ENCODE assay signal across 8 cellular contexts in the genomic region with DNA sequence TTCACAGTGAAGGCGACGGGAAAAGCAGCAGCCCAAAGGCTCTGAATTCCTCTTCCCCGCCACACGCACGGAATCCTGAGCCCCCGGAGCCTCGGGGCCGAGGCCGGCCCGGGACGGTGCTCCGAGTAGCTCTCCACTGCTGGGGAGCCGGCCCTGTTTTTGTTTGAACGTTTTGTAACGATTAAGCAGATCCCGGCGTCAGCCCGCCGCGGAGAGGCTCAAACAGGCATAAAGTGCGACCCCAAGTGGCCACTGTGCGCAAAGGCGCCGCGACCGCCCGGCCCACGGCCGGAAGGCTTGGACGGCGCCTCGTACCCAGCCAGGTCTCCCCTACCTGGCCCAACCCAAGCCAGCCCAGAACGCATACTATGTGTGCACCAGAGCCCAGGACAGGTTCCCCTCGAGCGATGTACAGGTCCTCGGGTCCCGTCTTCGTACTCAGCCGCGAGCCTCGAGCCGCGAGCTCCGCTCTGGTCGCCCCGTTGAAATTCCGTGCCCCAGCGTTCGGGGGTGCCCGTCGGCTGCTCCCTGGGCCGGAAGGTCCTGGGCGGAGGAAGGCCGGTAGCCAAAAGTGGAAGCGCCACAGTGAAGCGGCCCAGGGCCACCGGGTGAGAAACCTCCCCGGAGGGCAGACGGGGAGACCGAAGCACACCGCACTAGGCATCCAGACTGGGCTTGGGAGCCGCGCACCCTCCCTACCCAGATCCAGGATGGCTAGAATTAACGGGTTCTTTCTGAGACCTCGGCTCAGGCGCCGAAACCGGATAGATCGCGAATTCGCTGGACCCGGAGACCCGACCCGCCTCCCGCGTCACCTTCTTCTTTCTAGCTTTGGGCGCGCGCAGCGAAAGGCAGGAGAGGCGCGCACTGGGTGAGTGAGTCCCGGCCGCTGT. TPM values are rescaled to one million over a fixed set of nuclear protein-coding genes. Genes with fewer than 3 reads are reported as not detected.
DNase-seq lines count a peak whose midpoint lies in the region; ATAC-seq and TF ChIP-seq lines count a peak whose summit lies in the region.

No MANE protein-coding gene starts in this region.

- peaks cover 24% of the 10 kb centered on the region for H3K27me3 ChIP-seq in HCT116 (ENCODE audit: insufficient read depth, low read length)

- TF ChIP-seq RAD21 in HCT116 (IDR thresholded peaks at IDR 0.05; ENCODE audit: low read depth) = peak; percentile 85

- in situ Hi-C loops in G401 (cut with HindIII; ENCODE audit: low sequenced_read_pairs) = no loop called here

- H3K4me1 ChIP-seq in HCT116 (ENCODE audit: control insufficient read depth in 1 of 2, insufficient read depth in 2 of 2, low read length in 2 of 2) = peaks cover 3 to 17% of the 10 kb centered on the region in 2 experiments; a peak in 3 of 4 replicates

- ATAC-seq in HCT116 (peak; percentile 78), GM19023 (IDR thresholded peaks at IDR 0.05; ENCODE audit: unreplicated experiment) (no peak)

- H2AFZ ChIP-seq in HCT116 (ENCODE audit: low read depth, low read length, poor library complexity, severe bottlenecking) = peak overlapping the region; percentile 92

- 0 out of 2 replicates have a peak overlapping the region, but pooled peaks have one; percentile 20 for H3K9ac ChIP-seq in HCT116 (ENCODE audit: low read length)

- intact Hi-C loops in HCT116 (cut with micrococcal nuclease) = loop anchor here (1.0 to 10.0 kb wide), 4 partner anchors 424 to 1578 kb away; no protein-coding TSS in a partner anchor

- POLR2A ChIA-PET in HCT116 (lab: Charles Lee) = no interaction called here

- H3K27ac ChIP-seq in HCT116 (ENCODE audit: low read depth, low read length) = peak overlapping the region; percentile 26; the same call in 1 of the 2 replicates
- H3K27ac ChIP-seq in VCaP = peak overlapping the region; percentile 99

- CTCF ChIA-PET in HCT116 (lab: Charles Lee) = interaction anchor here (0.7 to 1.6 kb wide), 8 partner anchors 9 to 1579 kb away, joined by 3 to 7 read pairs (median 4); no protein-coding TSS in a partner anchor

- TF ChIP-seq POLR2A in HCT116 (IDR thresholded peaks at IDR 0.05; ENCODE audit: borderline replicate concordance, extremely low read depth, insufficient read depth, insufficient read length) = no peak

- RAD21 ChIA-PET in HCT116 (lab: Charles Lee; ENCODE audit: low non-redundant PET in 1 of 2, low total read pairs in 2 of 2, uncharacterized antibody in 2 of 2, unreplicated experiment in 2 of 2) = interaction anchor here in 1 of 2 experiments (0.7 kb wide), 1 partner anchor 22 kb away, joined by 3 read pairs; no protein-coding TSS in a partner anchor

- no peaks in the 10 kb centered on the region for H3K9me2 ChIP-seq in HCT116 (ENCODE audit: insufficient read depth)

- no peaks in the 10 kb centered on the region for H3K79me2 ChIP-seq in HCT116 (ENCODE audit: insufficient read depth, low read length)

- H3K9me3 ChIP-seq in HCT116 (ENCODE audit: control insufficient read depth in 1 of 2, insufficient read depth in 1 of 2, low read depth in 1 of 2, low read length in 2 of 2) = no peaks in the 10 kb centered on the region

- DNase-seq in G401 (ENCODE audit: low spot score) = peak; percentile 62
- peak; percentile 51 for DNase-seq in HCT116 (ENCODE audit: low read depth, low spot score)
- DNase-seq in NCI-H1694 (lab: John Stamatoyannopoulos, UW) = peak; percentile 66
- DNase-seq in central memory CD4-positive, alpha-beta T cell = peak; percentile 19
- DNase-seq in islet precursor cell = peak; percentile 94
- peak; percentile 87 for DNase-seq in smooth muscle cell of the brain vasculature (ENCODE audit: low read depth, low spot score)

- H3K4me3 ChIP-seq in HCT116 (replicated peaks in 1 of 2; ENCODE audit: low read depth in 1 of 2, low read length in 2 of 2) = peak overlapping the region; percentile 50 to 60

- no peaks in the 10 kb centered on the region for H4K20me1 ChIP-seq in HCT116 (ENCODE audit: insufficient read depth)

- BruUV-seq in HCT116 (replicated peaks; lab: Mats Ljungman, UMichigan) = no TSS peak

- TF ChIP-seq CTCF in HCT116 (IDR thresholded peaks at IDR 0.05 in 2 of 3, conservative IDR thresholded peaks at IDR 0.05 in 1 of 3; ENCODE audit: borderline replicate concordance in 1 of 3, insufficient read depth in 1 of 3, low read depth in 2 of 3, low read length in 2 of 3) (peak; percentile 64 to 88 (median 87)), VCaP (conservative IDR thresholded peaks at IDR 0.05) (peak; percentile 96)

- no peaks in the 10 kb centered on the region for H3K36me3 ChIP-seq in HCT116 (ENCODE audit: control insufficient read depth in 1 of 2, insufficient read depth in 2 of 2, low read length in 2 of 2)

- H3K4me2 ChIP-seq in HCT116 (ENCODE audit: low read length) = peak overlapping the region; percentile 99

TF ChIP-seq in HCT116, 20 proteins besides CTCF, POLR2A, EP300 and RAD21:
- no peak for TF ChIP-seq ZFX (IDR thresholded peaks at IDR 0.05)
- no peak for TF ChIP-seq TCF7L2 (IDR thresholded peaks at IDR 0.05; ENCODE audit: borderline replicate concordance, extremely low read depth, insufficient read depth, insufficient read length)
- TF ChIP-seq, protein P1, sequence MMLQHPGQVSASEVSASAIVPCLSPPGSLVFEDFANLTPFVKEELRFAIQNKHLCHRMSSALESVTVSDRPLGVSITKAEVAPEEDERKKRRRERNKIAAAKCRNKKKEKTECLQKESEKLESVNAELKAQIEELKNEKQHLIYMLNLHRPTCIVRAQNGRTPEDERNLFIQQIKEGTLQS (IDR thresholded peaks at IDR 0.05) = no peak
- TF ChIP-seq EGR1 (IDR thresholded peaks at IDR 0.05; ENCODE audit: low read depth) = no peak
- TF ChIP-seq ZNF274 (IDR thresholded peaks at IDR 0.05; ENCODE audit: low read depth, low read length) = no peak
- TF ChIP-seq JUND (IDR thresholded peaks at IDR 0.05) = no peak
- TF ChIP-seq, protein P2, sequence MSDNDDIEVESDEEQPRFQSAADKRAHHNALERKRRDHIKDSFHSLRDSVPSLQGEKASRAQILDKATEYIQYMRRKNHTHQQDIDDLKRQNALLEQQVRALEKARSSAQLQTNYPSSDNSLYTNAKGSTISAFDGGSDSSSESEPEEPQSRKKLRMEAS (IDR thresholded peaks at IDR 0.05) = no peak
- no peak for TF ChIP-seq EZH2 (IDR thresholded peaks at IDR 0.05)
- no peak for TF ChIP-seq YY1 (IDR thresholded peaks at IDR 0.05; ENCODE audit: extremely low read depth, insufficient replicate concordance, low read depth, low read length)
- no peak for TF ChIP-seq CEBPB (IDR thresholded peaks at IDR 0.05; ENCODE audit: low read depth)

RNA-seq across cellular contexts. Expression of gene MAFB, which starts 1.2 kb away (rescaled TPM):
- total RNA-seq in G401 (2014; rRNA removed; shearing (Covaris generic)) = 0.31 and 1.0 TPM in 2 replicates
- total RNA-seq in HCT116 (2021; ENCODE audit: unreplicated experiment) = 0.22 TPM
- 0.06 and 0.17 TPM in 2 replicates for polyA plus RNA-seq in HCT116 (2012)

Comparison
In these comparisons a context has a peak if more than half of its experiments do, and no peak if none do; other contexts are left out.
1. DNase-seq: peak in every context shown above with its lines; median percentile 94 in islet precursor cell; 87 in smooth muscle cell of the brain vasculature; 66 in NCI-H1694; 62 in G401; 51 in HCT116; 19 in central memory CD4-positive, alpha-beta T cell.